In the genomic region with DNA sequence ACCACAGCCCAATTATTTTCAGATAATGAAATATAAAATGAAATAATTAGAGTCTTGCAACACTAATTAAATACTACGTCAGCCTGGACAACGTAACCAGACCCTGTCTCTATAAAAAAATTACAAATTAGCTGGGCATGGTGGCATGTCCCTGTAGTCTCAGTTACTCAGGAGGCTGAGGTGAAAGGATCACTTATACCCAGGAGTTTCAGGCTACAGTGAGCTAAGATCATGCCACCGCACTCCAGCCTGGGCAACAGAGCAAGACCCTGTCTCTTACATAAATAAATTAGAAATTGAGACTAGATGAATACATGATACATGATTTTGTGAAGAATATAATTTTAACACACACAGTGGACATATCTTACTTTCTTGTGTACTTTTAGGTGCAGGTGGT, we compare ENCODE assay signal across 36 cellular contexts.
"Had no signal": no experiment of that assay in that cellular context is flagged by ENCODE, and none has a peak within 500 bp of the region (broad histone marks: within the 10 kb centered on the region; RNA-seq: fewer than 3 reads in every experiment).

No MANE protein-coding gene starts in this region.

- H3K27ac ChIP-seq: adrenal gland, ascending aorta, body of pancreas, brain microvascular endothelial cell, breast epithelium, cardiac muscle cell, colonic mucosa had no signal

- H3K27me3 Mint-ChIP-seq: activated naive CD4-positive, alpha-beta T cell treated with anti-CD3 and anti-CD28 coated beads, Interleukin-2, amount 10 ng/mL, durations not matched to agents 7 days and 5 days; activated naive CD4-positive, alpha-beta T cell treated with anti-CD3 and anti-CD28 coated beads, Interleukin-2, amount 50 U/mL, for 24 hours; activated naive CD8-positive, alpha-beta T cell; activated naive CD8-positive, alpha-beta T cell treated with anti-CD3 and anti-CD28 coated beads for 36 hours; activated naive CD8-positive, alpha-beta T cell treated with anti-CD3 and anti-CD28 coated beads, Interleukin-2, amount 10 ng/mL, durations not matched to agents 7 days and 5 days; activated naive CD8-positive, alpha-beta T cell treated with anti-CD3 and anti-CD28 coated beads, Interleukin-2, amount 50 U/mL, for 24 hours; activated T-helper 17 cell treated with anti-CD3 and anti-CD28 coated beads, Interleukin-2, amount 50 U/mL, for 72 hours; brain; central memory CD8-positive, alpha-beta T cell had no signal

- ATAC-seq: activated naive CD4-positive, alpha-beta T cell treated with anti-CD3 and anti-CD28 coated beads, Interleukin-2, amount 50 U/mL, for 72 hours; activated naive CD8-positive, alpha-beta T cell treated with anti-CD3 and anti-CD28 coated beads, Interleukin-2, amount 50 U/mL, for 24 hours; activated T-cell treated with anti-CD3 and anti-CD28 coated beads, Interleukin-2, amount 50 U/mL, for 72 hours; activated T-helper 17 cell treated with anti-CD3 and anti-CD28 coated beads, Interleukin-2, amount 50 U/mL, for 72 hours; body of pancreas had no signal

- H3K9me3 Mint-ChIP-seq: activated naive CD4-positive, alpha-beta T cell treated with anti-CD3 and anti-CD28 coated beads for 36 hours; activated naive CD4-positive, alpha-beta T cell treated with anti-CD3 and anti-CD28 coated beads, Interleukin-2, amount 10 ng/mL, durations not matched to agents 7 days and 5 days; activated naive CD4-positive, alpha-beta T cell treated with anti-CD3 and anti-CD28 coated beads, Interleukin-2, amount 50 U/mL, for 24 hours; activated naive CD4-positive, alpha-beta T cell treated with anti-CD3 and anti-CD28 coated beads, Interleukin-2, amount 50 U/mL, for 72 hours; activated naive CD8-positive, alpha-beta T cell treated with anti-CD3 and anti-CD28 coated beads for 36 hours; activated naive CD8-positive, alpha-beta T cell treated with anti-CD3 and anti-CD28 coated beads, Interleukin-2, amount 10 ng/mL, durations not matched to agents 7 days and 5 days; activated naive CD8-positive, alpha-beta T cell treated with anti-CD3 and anti-CD28 coated beads, Interleukin-2, amount 50 U/mL, for 24 hours; activated T-cell treated with anti-CD3 and anti-CD28 coated beads, Interleukin-2, amount 50 U/mL, for 72 hours; activated T-helper 1 cell treated with anti-CD3 and anti-CD28 coated beads, Interleukin-12 subunit alpha, Interleukin-12 subunit beta, Interleukin-2, Interleukin-4 antibody, amounts not matched to agents 30 ng/mL and 10 ng/mL and 1 ng/mL, durations not matched to agents 14 hours and 24 hours and 36 hours; activated T-helper 17 cell treated with anti-CD3 and anti-CD28 coated beads, Interleukin-2, amount 50 U/mL, for 72 hours; activated T-helper 2 cell treated with anti-CD3 and anti-CD28 coated beads, Interferon-gamma antibody, Interleukin-2, Interleukin-4, amounts not matched to agents 10 μg/mL and 5 μg/mL and 100 μg/mL, durations not matched to agents 14 hours and 24 hours and 36 hours; brain; central memory CD8-positive, alpha-beta T cell had no signal

- DNase-seq: activated effector memory CD4-positive, alpha-beta T cell treated with anti-CD3 and anti-CD28 coated beads, Interleukin-2, amount 50 U/mL, for 16 hours; activated effector memory CD4-positive, alpha-beta T cell treated with Interleukin-2 at 50 U/mL for 16 hours; activated gamma-delta T cell; activated gamma-delta T cell treated with Interleukin-2 at 50 U/mL for 16 hours; activated naive CD4-positive, alpha-beta T cell; activated naive CD4-positive, alpha-beta T cell treated with anti-CD3 and anti-CD28 coated beads for 36 hours; activated naive CD4-positive, alpha-beta T cell treated with anti-CD3 and anti-CD28 coated beads, Interleukin-2, amount 10 ng/mL, durations not matched to agents 7 days and 5 days; activated naive CD4-positive, alpha-beta T cell treated with anti-CD3 and anti-CD28 coated beads, Interleukin-2, amount 50 U/mL, for 16 hours; activated naive CD4-positive, alpha-beta T cell treated with Interleukin-2 at 50 U/mL for 16 hours; activated naive CD8-positive, alpha-beta T cell treated with anti-CD3 and anti-CD28 coated beads for 36 hours; activated naive CD8-positive, alpha-beta T cell treated with anti-CD3 and anti-CD28 coated beads, Interleukin-2, amount 10 ng/mL, durations not matched to agents 7 days and 5 days; activated naive CD8-positive, alpha-beta T cell treated with anti-CD3 and anti-CD28 coated beads, Interleukin-2, amount 50 U/mL, for 24 hours; activated T-cell treated with anti-CD3 and anti-CD28 coated beads, Interleukin-2, amount 50 U/mL, for 48 hours; activated T-cell treated with anti-CD3 and anti-CD28 coated beads, Interleukin-2, amount 50 U/mL, for 72 hours; adrenal gland; amniotic stem cell; amygdala; anterior cingulate cortex; aorta; body of pancreas; brain microvascular endothelial cell; caudate nucleus; central memory CD4-positive, alpha-beta T cell; cerebellar nuclear complex; colonic mucosa had no signal

- H3K4me3 ChIP-seq: adrenal gland, ascending aorta, body of pancreas, breast epithelium, cardiac muscle cell, colonic mucosa had no signal

- H3K27me3 ChIP-seq: adrenal gland, ascending aorta, body of pancreas, brain microvascular endothelial cell, breast epithelium, cardiac muscle cell, colonic mucosa had no signal

- H3K27ac Mint-ChIP-seq: activated naive CD4-positive, alpha-beta T cell treated with anti-CD3 and anti-CD28 coated beads for 36 hours; activated naive CD4-positive, alpha-beta T cell treated with anti-CD3 and anti-CD28 coated beads, Interleukin-2, amount 50 U/mL, for 24 hours; activated naive CD4-positive, alpha-beta T cell treated with anti-CD3 and anti-CD28 coated beads, Interleukin-2, amount 50 U/mL, for 72 hours; activated naive CD8-positive, alpha-beta T cell treated with anti-CD3 and anti-CD28 coated beads for 36 hours; activated naive CD8-positive, alpha-beta T cell treated with anti-CD3 and anti-CD28 coated beads, Interleukin-2, amount 10 ng/mL, durations not matched to agents 7 days and 5 days; activated naive CD8-positive, alpha-beta T cell treated with anti-CD3 and anti-CD28 coated beads, Interleukin-2, amount 50 U/mL, for 24 hours; activated T-helper 17 cell treated with anti-CD3 and anti-CD28 coated beads, Interleukin-2, amount 50 U/mL, for 72 hours; activated T-helper 2 cell treated with anti-CD3 and anti-CD28 coated beads, Interferon-gamma antibody, Interleukin-2, Interleukin-4, amounts not matched to agents 10 μg/mL and 5 μg/mL and 100 μg/mL, durations not matched to agents 14 hours and 24 hours and 36 hours; brain had no signal

- H3K4me1 ChIP-seq: ascending aorta, body of pancreas, breast epithelium, colonic mucosa had no signal

- H3K4me3 Mint-ChIP-seq: activated naive CD4-positive, alpha-beta T cell treated with anti-CD3 and anti-CD28 coated beads for 36 hours; activated naive CD4-positive, alpha-beta T cell treated with anti-CD3 and anti-CD28 coated beads, Interleukin-2, amount 10 ng/mL, durations not matched to agents 7 days and 5 days; activated naive CD4-positive, alpha-beta T cell treated with anti-CD3 and anti-CD28 coated beads, Interleukin-2, amount 50 U/mL, for 24 hours; activated naive CD8-positive, alpha-beta T cell; activated naive CD8-positive, alpha-beta T cell treated with anti-CD3 and anti-CD28 coated beads for 36 hours; activated naive CD8-positive, alpha-beta T cell treated with anti-CD3 and anti-CD28 coated beads, Interleukin-2, amount 10 ng/mL, durations not matched to agents 7 days and 5 days; activated naive CD8-positive, alpha-beta T cell treated with anti-CD3 and anti-CD28 coated beads, Interleukin-2, amount 50 U/mL, for 24 hours; activated T-cell treated with anti-CD3 and anti-CD28 coated beads, Interleukin-2, amount 50 U/mL, for 72 hours; activated T-helper 1 cell treated with anti-CD3 and anti-CD28 coated beads, Interleukin-12 subunit alpha, Interleukin-12 subunit beta, Interleukin-2, Interleukin-4 antibody, amounts not matched to agents 30 ng/mL and 10 ng/mL and 1 ng/mL, durations not matched to agents 14 hours and 24 hours and 36 hours; activated T-helper 17 cell treated with anti-CD3 and anti-CD28 coated beads, Interleukin-2, amount 50 U/mL, for 72 hours; brain; central memory CD8-positive, alpha-beta T cell had no signal

- H3K36me3 ChIP-seq: breast epithelium had no signal

- H3K9me3 ChIP-seq: ascending aorta, body of pancreas, breast epithelium, colonic mucosa had no signal
